In the genomic region with DNA sequence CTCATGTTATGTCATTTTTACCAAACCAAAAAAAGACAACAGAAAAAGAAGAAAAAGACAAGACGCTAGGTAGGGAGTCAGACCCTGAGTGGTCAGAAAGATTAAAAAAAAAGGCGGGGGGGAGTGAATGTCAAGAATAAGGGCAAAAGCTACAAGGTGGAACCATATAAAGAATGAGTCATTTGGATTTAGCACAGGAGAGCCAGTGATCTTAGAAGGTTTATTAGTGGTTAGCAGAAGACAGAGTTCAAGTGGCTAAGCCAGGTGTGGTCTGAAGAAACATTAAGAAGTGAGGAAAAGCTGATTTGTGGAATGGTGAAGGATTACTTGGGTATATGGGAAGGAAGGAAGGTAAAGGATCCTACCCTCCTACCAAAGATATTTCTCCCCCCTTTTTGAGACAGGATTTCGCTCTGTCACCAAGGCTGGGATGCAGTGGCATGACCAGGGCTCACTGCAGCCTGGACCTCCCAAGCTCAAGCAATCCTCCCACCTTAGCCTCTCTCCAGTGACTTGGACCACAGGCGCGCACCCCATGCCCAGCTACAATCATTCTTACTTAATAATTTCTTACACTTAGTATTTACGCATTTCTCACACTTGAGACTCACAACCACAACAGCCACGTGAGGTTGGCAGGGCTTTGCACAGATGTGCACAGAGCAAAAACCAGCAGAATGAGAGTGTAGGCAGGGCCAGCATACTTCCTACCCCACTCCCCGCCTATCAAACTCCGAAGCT, we compare ENCODE assay signal across 15 cellular contexts. TPM values are rescaled to one million over a fixed set of nuclear protein-coding genes. Genes with fewer than 3 reads are reported as not detected.
DNase-seq lines count a peak whose midpoint lies in the region; ATAC-seq and TF ChIP-seq lines count a peak whose summit lies in the region.
"Had no signal": no experiment of that assay in that cellular context is flagged by ENCODE, and none has a peak within 500 bp of the region (broad histone marks: within the 10 kb centered on the region; RNA-seq: fewer than 3 reads in every experiment).

No MANE protein-coding gene starts in this region.

- no peak overlapping the region for H3K4me3 Mint-ChIP-seq in activated naive CD4-positive, alpha-beta T cell treated with anti-CD3 and anti-CD28 coated beads for 36 hours
- H3K4me3 Mint-ChIP-seq: immature natural killer cell; natural killer cell treated with Interleukin-12 subunit alpha and Interleukin-12 subunit beta and Interleukin-15 and Interleukin-18, amount 100 ng/mL, for 72 hours had no signal

- DNase-seq in PC-3 (peak; percentile 64), epithelial cell of proximal tubule (ENCODE audit: low read depth) (no peak), GM19238 (ENCODE audit: insufficient read length, low spot score) (no peak)
- no peak for DNase-seq in activated naive CD4-positive, alpha-beta T cell treated with anti-CD3 and anti-CD28 coated beads for 36 hours
- DNase-seq: activated CD4-positive, alpha-beta T cell treated with anti-CD3 and anti-CD28 coated beads for 48 hours; immature natural killer cell had no signal

- ATAC-seq in PC-3 (peak; percentile 52), HG03442 (IDR thresholded peaks at IDR 0.05; ENCODE audit: unreplicated experiment) (no peak), HG02970 (IDR thresholded peaks at IDR 0.05; ENCODE audit: low FRiP score, unreplicated experiment) (no peak)
- ATAC-seq: GM12878; natural killer cell treated with Interleukin-12 subunit alpha and Interleukin-12 subunit beta and Interleukin-15 and Interleukin-18, amount 100 ng/mL, for 72 hours had no signal

- H2AFZ ChIP-seq in PC-3 (ENCODE audit: low read length) (no peak overlapping the region), neural cell (ENCODE audit: low read depth, low read length) (no peak overlapping the region)

- H3K4me3 ChIP-seq in PC-3 (ENCODE audit: low read length) (peak overlapping the region; percentile 72), epithelial cell of proximal tubule (ENCODE audit: low read depth, low read length) (peak overlapping the region; percentile 77), neural cell (ENCODE audit: low read length) (peak overlapping the region; percentile 78)
- H3K4me3 ChIP-seq: GM12878 had no signal

- no peaks in the 10 kb centered on the region for H3K36me3 ChIP-seq in PC-3 (ENCODE audit: low read depth, low read length)
- H3K36me3 ChIP-seq in neural cell (ENCODE audit: insufficient read depth, low read length): no peaks in the 10 kb centered on the region
- H3K36me3 ChIP-seq: ascending aorta, esophagus muscularis mucosa had no signal

- no peaks in the 10 kb centered on the region for H3K4me1 Mint-ChIP-seq in activated naive CD4-positive, alpha-beta T cell treated with anti-CD3 and anti-CD28 coated beads for 36 hours (ENCODE audit: low read depth)
- H3K4me1 Mint-ChIP-seq: immature natural killer cell had no signal

- H3K9ac ChIP-seq in PC-3 (ENCODE audit: low read length) (peak overlapping the region; percentile 80), neural cell (ENCODE audit: low read length) (no peak overlapping the region)

- no peaks in the 10 kb centered on the region for H3K36me3 Mint-ChIP-seq in activated naive CD4-positive, alpha-beta T cell treated with anti-CD3 and anti-CD28 coated beads for 36 hours (ENCODE audit: low read depth)

- POLR2A ChIA-PET in PC-3 (lab: Charles Lee; ENCODE audit: unreplicated experiment): interaction anchor here (0.6 to 1.5 kb wide), 3 partner anchors 29 to 98 kb away, joined by 3 to 6 read pairs (median 5); no protein-coding TSS in a partner anchor

- H3K4me1 ChIP-seq in PC-3 (ENCODE audit: insufficient read depth, low read length): peaks cover 62% of the 10 kb centered on the region
- H3K4me1 ChIP-seq: ascending aorta had no signal

- peaks cover 3% of the 10 kb centered on the region for H3K9me3 Mint-ChIP-seq in activated naive CD4-positive, alpha-beta T cell treated with anti-CD3 and anti-CD28 coated beads for 36 hours

- TSS peak; percentile 45 for BruUV-seq in PC-3 (replicated peaks; lab: Mats Ljungman, UMichigan)

- H3K4me2 ChIP-seq in PC-3 (ENCODE audit: low read length) (peak overlapping the region; percentile 86), neural cell (ENCODE audit: low read length) (peak overlapping the region; percentile 36)

- H3K27me3 Mint-ChIP-seq in activated naive CD4-positive, alpha-beta T cell treated with anti-CD3 and anti-CD28 coated beads for 36 hours (ENCODE audit: low read depth): peaks cover 19% of the 10 kb centered on the region

- H4K20me1 ChIP-seq in PC-3 (ENCODE audit: low read length) (no peaks in the 10 kb centered on the region), neural cell (ENCODE audit: insufficient read depth) (no peaks in the 10 kb centered on the region)

- H3K9me2 ChIP-seq in PC-3 (replicated peaks; ENCODE audit: low read length) (no peaks in the 10 kb centered on the region), neural cell (ENCODE audit: insufficient read depth, low read length) (no peaks in the 10 kb centered on the region)

- H3K27me3 ChIP-seq in PC-3 (ENCODE audit: low read length): no peaks in the 10 kb centered on the region
- H3K27me3 ChIP-seq in neural cell (ENCODE audit: insufficient read depth, low read depth, low read length): no peaks in the 10 kb centered on the region
- H3K27me3 ChIP-seq: ascending aorta had no signal

- H3K27ac ChIP-seq in C4-2B: peak overlapping the region; percentile 19; the same call in 1 of the 2 replicates
- peak overlapping the region; percentile 88 for H3K27ac ChIP-seq in PC-3 (ENCODE audit: low read length)
- H3K27ac ChIP-seq in neural cell (ENCODE audit: low read length): peak overlapping the region; percentile 63

- H3F3A ChIP-seq in PC-3 (ENCODE audit: low read length, unreplicated experiment) (no peaks in the 10 kb centered on the region), neural cell (ENCODE audit: insufficient read depth, low read length, poor library complexity, severe bottlenecking) (no peaks in the 10 kb centered on the region)

- no peak overlapping the region for H3K27ac Mint-ChIP-seq in activated naive CD4-positive, alpha-beta T cell treated with anti-CD3 and anti-CD28 coated beads for 36 hours
- H3K27ac Mint-ChIP-seq: immature natural killer cell; natural killer cell treated with Interleukin-12 subunit alpha and Interleukin-12 subunit beta and Interleukin-15 and Interleukin-18, amount 100 ng/mL, for 72 hours had no signal

- CTCF ChIA-PET in PC-3 (lab: Charles Lee): interaction anchor here (0.7 kb wide), 1 partner anchor 58 kb away, joined by 3 read pairs; no protein-coding TSS in a partner anchor
- CTCF ChIA-PET in activated naive CD4-positive, alpha-beta T cell treated with anti-CD3 and anti-CD28 coated beads for 36 hours (lab: Charles Lee): no interaction called here

- intact Hi-C loops in PC-3 (cut with micrococcal nuclease): loop anchor here (1.0 to 2.0 kb wide), 4 partner anchors 54 to 301 kb away; no protein-coding TSS in a partner anchor
- intact Hi-C loops in activated naive CD4-positive, alpha-beta T cell treated with anti-CD3 and anti-CD28 coated beads for 36 hours (cut with micrococcal nuclease): no loop called here

- no peak for TF ChIP-seq CTCF in C4-2B (conservative IDR thresholded peaks at IDR 0.05)
- no peak for TF ChIP-seq CTCF in PC-3 (conservative IDR thresholded peaks at IDR 0.05; ENCODE audit: low read depth, low read length)
- TF ChIP-seq CTCF in epithelial cell of proximal tubule (conservative IDR thresholded peaks at IDR 0.05; ENCODE audit: low read depth, low read length): no peak
- no peak for TF ChIP-seq CTCF in neural cell (IDR thresholded peaks at IDR 0.05; ENCODE audit: poor library complexity, severe bottlenecking)

- H3K9me3 ChIP-seq in PC-3 (ENCODE audit: low read length) (no peaks in the 10 kb centered on the region), neural cell (ENCODE audit: low read length) (no peaks in the 10 kb centered on the region)
- H3K9me3 ChIP-seq: ascending aorta, esophagus muscularis mucosa had no signal

- TF ChIP-seq RAD21 in neural cell (conservative IDR thresholded peaks at IDR 0.05): no peak

- H3K79me2 ChIP-seq in PC-3 (ENCODE audit: low read length) (peaks cover 34% of the 10 kb centered on the region), neural cell (replicated peaks; ENCODE audit: insufficient read depth, low read length) (peaks cover 35% of the 10 kb centered on the region)

- no peak for TF ChIP-seq EP300 in neural cell (conservative IDR thresholded peaks at IDR 0.05; ENCODE audit: poor library complexity, severe bottlenecking)

TF ChIP-seq in neural cell, 6 proteins besides CTCF, POLR2A, EP300 and RAD21 (continues in another document):
- TF ChIP-seq, protein P1, sequence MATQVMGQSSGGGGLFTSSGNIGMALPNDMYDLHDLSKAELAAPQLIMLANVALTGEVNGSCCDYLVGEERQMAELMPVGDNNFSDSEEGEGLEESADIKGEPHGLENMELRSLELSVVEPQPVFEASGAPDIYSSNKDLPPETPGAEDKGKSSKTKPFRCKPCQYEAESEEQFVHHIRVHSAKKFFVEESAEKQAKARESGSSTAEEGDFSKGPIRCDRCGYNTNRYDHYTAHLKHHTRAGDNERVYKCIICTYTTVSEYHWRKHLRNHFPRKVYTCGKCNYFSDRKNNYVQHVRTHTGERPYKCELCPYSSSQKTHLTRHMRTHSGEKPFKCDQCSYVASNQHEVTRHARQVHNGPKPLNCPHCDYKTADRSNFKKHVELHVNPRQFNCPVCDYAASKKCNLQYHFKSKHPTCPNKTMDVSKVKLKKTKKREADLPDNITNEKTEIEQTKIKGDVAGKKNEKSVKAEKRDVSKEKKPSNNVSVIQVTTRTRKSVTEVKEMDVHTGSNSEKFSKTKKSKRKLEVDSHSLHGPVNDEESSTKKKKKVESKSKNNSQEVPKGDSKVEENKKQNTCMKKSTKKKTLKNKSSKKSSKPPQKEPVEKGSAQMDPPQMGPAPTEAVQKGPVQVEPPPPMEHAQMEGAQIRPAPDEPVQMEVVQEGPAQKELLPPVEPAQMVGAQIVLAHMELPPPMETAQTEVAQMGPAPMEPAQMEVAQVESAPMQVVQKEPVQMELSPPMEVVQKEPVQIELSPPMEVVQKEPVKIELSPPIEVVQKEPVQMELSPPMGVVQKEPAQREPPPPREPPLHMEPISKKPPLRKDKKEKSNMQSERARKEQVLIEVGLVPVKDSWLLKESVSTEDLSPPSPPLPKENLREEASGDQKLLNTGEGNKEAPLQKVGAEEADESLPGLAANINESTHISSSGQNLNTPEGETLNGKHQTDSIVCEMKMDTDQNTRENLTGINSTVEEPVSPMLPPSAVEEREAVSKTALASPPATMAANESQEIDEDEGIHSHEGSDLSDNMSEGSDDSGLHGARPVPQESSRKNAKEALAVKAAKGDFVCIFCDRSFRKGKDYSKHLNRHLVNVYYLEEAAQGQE (IDR thresholded peaks at IDR 0.05; ENCODE audit: borderline replicate concordance): no peak

RNA-seq across cellular contexts. Expression of a gene that starts 2.6 kb away (rescaled TPM):
- total RNA-seq in PC-3 (2014; rRNA removed) (4.8 and 6.9 TPM in 2 replicates), epithelial cell of proximal tubule (12.2 and 19.6 TPM in 2 replicates)
- polyA plus RNA-seq in neural cell: 14.5 and 16.3 TPM in 2 replicates
- polyA minus RNA-seq in neural cell: 12.7 and 15.2 TPM in 2 replicates
- total RNA-seq in activated naive CD4-positive, alpha-beta T cell treated with anti-CD3 and anti-CD28 coated beads for 36 hours: under 1 TPM in 1 of 2 experiments, not detected in 1; 0.02 TPM
- total RNA-seq: M059J; natural killer cell treated with Interleukin-12 subunit alpha and Interleukin-12 subunit beta and Interleukin-15 and Interleukin-18, amount 100 ng/mL, for 72 hours had no signal
- polyA plus RNA-seq: immature natural killer cell had no signal

RNA-seq across cellular contexts. Expression of a gene that starts 57.1 kb away (rescaled TPM):
- total RNA-seq in PC-3 (2014; rRNA removed) (11.1 and 14.6 TPM in 2 replicates), epithelial cell of proximal tubule (0.14 and 0.75 TPM in 2 replicates)
- 0.10 TPM in 1 of 2 replicates, not detected in the other for polyA plus RNA-seq in neural cell
- polyA minus RNA-seq in neural cell: under 0.01 TPM in 1 of 2 replicates, not detected in the other
- not detected for total RNA-seq in activated naive CD4-positive, alpha-beta T cell treated with anti-CD3 and anti-CD28 coated beads for 36 hours
- total RNA-seq: M059J; natural killer cell treated with Interleukin-12 subunit alpha and Interleukin-12 subunit beta and Interleukin-15 and Interleukin-18, amount 100 ng/mL, for 72 hours had no signal
- polyA plus RNA-seq: immature natural killer cell had no signal

Comparison
In these comparisons a context has a peak if more than half of its experiments do, and no peak if none do; other contexts are left out.
1. H3K27ac ChIP-seq: peak in every context shown above with its lines; median percentile 88 in PC-3; 63 in neural cell; 19 in C4-2B.